1 cellular context compared by ENCODE assay signal in genomic region chr2:178413472-178414265, GRCh38.
TF ChIP-seq lines count a peak whose summit lies in the region.

No MANE protein-coding gene starts in this region.

TF ChIP-seq in GM12878, 131 proteins besides CTCF, POLR2A, EP300 and RAD21 (continued from another document and continues in another):
- peak; percentile 59; the same call in 1 of the 2 replicates for TF ChIP-seq DPF2 (IDR thresholded peaks at IDR 0.05)
- peak; percentile 70; the same call in 1 of the 2 replicates for TF ChIP-seq ZNF592 (IDR thresholded peaks at IDR 0.05)
- TF ChIP-seq POLR2AphosphoS5 (IDR thresholded peaks at IDR 0.05; ENCODE audit: low read length), result peak; percentile 77; the same call in 1 of the 2 replicates
- TF ChIP-seq CHD1 (IDR thresholded peaks at IDR 0.05; ENCODE audit: low read depth, low read length), result no peak
- no peak for TF ChIP-seq ETV6 (conservative IDR thresholded peaks at IDR 0.05 in 1 of 2, IDR thresholded peaks at IDR 0.05 in 1 of 2; ENCODE audit: borderline replicate concordance in 1 of 2, low read depth in 1 of 2)
- peak; percentile 36; the same call in 1 of the 2 replicates for TF ChIP-seq NR2C1 (IDR thresholded peaks at IDR 0.05)
- TF ChIP-seq ZBED1 (IDR thresholded peaks at IDR 0.05; ENCODE audit: borderline replicate concordance), result no peak
- no peak for TF ChIP-seq ASH2L (IDR thresholded peaks at IDR 0.05; ENCODE audit: borderline replicate concordance, low read depth)
- TF ChIP-seq IKZF2 (IDR thresholded peaks at IDR 0.05), result peak in 1 of 2 experiments; percentile 57; a peak in 3 of 4 replicates
- TF ChIP-seq GATAD2B (conservative IDR thresholded peaks at IDR 0.05; ENCODE audit: low read depth), result peak; percentile 79; the same call in 1 of the 2 replicates
- TF ChIP-seq CUX1 (IDR thresholded peaks at IDR 0.05; ENCODE audit: insufficient replicate concordance, low read depth, low read length), result peak; percentile 50
- TF ChIP-seq POU2F2 (IDR thresholded peaks at IDR 0.05; ENCODE audit: borderline replicate concordance, low read depth, low read length), result no peak
- no peak for TF ChIP-seq SREBF1 (IDR thresholded peaks at IDR 0.05; ENCODE audit: low read length)
- peak; percentile 42; the same call in 1 of the 2 replicates for TF ChIP-seq ZNF217 (IDR thresholded peaks at IDR 0.05)
- TF ChIP-seq SMAD1 (IDR thresholded peaks at IDR 0.05; ENCODE audit: low read depth, partially characterized antibody), result no peak
- TF ChIP-seq LARP7 (IDR thresholded peaks at IDR 0.05), result peak; percentile 65; the same call in 1 of the 2 replicates
- no peak for TF ChIP-seq KAT2A (conservative IDR thresholded peaks at IDR 0.05; ENCODE audit: control insufficient read depth, low read depth, low read length)
- TF ChIP-seq, protein P1, sequence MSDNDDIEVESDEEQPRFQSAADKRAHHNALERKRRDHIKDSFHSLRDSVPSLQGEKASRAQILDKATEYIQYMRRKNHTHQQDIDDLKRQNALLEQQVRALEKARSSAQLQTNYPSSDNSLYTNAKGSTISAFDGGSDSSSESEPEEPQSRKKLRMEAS (IDR thresholded peaks at IDR 0.05; ENCODE audit: low read depth, low read length), result peak; percentile 74
- no peak for TF ChIP-seq ZBTB4 (CRISPR knock-in tag; IDR thresholded peaks at IDR 0.05)
- TF ChIP-seq, protein P2, sequence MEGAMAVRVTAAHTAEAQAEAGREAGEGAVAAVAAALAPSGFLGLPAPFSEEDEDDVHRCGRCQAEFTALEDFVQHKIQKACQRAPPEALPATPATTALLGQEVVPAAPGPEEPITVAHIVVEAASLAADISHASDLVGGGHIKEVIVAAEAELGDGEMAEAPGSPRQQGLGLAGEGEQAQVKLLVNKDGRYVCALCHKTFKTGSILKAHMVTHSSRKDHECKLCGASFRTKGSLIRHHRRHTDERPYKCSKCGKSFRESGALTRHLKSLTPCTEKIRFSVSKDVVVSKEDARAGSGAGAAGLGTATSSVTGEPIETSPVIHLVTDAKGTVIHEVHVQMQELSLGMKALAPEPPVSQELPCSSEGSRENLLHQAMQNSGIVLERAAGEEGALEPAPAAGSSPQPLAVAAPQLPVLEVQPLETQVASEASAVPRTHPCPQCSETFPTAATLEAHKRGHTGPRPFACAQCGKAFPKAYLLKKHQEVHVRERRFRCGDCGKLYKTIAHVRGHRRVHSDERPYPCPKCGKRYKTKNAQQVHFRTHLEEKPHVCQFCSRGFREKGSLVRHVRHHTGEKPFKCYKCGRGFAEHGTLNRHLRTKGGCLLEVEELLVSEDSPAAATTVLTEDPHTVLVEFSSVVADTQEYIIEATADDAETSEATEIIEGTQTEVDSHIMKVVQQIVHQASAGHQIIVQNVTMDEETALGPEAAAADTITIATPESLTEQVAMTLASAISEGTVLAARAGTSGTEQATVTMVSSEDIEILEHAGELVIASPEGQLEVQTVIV (IDR thresholded peaks at IDR 0.05; ENCODE audit: borderline replicate concordance, partially characterized antibody), result no peak
- no peak for TF ChIP-seq FOXK2 (IDR thresholded peaks at IDR 0.05)
- no peak for TF ChIP-seq GABPA (IDR thresholded peaks at IDR 0.05; ENCODE audit: low read depth)
- no peak for TF ChIP-seq RCOR1 (conservative IDR thresholded peaks at IDR 0.05; ENCODE audit: low read depth, low read length)
- peak; percentile 86 for TF ChIP-seq IKZF1 (conservative IDR thresholded peaks at IDR 0.05)
- no peak for TF ChIP-seq ZNF24 (IDR thresholded peaks at IDR 0.05)
- TF ChIP-seq NRF1 (conservative IDR thresholded peaks at IDR 0.05; ENCODE audit: low read depth, low read length), result no peak
- TF ChIP-seq SMARCA5 (IDR thresholded peaks at IDR 0.05), result peak; percentile 24; the same call in 1 of the 2 replicates
- no peak for TF ChIP-seq JUND (IDR thresholded peaks at IDR 0.05; ENCODE audit: low read depth, low read length)
- no peak for TF ChIP-seq BMI1 (IDR thresholded peaks at IDR 0.05; ENCODE audit: borderline replicate concordance)
- no peak for TF ChIP-seq PAX8 (IDR thresholded peaks at IDR 0.05)
- TF ChIP-seq USF2 (IDR thresholded peaks at IDR 0.05; ENCODE audit: borderline replicate concordance, low read depth, low read length), result no peak
- no peak for TF ChIP-seq MYC (IDR thresholded peaks at IDR 0.05; ENCODE audit: insufficient read depth, insufficient read length, insufficient replicate concordance, low read length, severe bottlenecking)
- TF ChIP-seq RFX5 (IDR thresholded peaks at IDR 0.05; ENCODE audit: low read depth, low read length), result no peak
- TF ChIP-seq, protein P3, sequence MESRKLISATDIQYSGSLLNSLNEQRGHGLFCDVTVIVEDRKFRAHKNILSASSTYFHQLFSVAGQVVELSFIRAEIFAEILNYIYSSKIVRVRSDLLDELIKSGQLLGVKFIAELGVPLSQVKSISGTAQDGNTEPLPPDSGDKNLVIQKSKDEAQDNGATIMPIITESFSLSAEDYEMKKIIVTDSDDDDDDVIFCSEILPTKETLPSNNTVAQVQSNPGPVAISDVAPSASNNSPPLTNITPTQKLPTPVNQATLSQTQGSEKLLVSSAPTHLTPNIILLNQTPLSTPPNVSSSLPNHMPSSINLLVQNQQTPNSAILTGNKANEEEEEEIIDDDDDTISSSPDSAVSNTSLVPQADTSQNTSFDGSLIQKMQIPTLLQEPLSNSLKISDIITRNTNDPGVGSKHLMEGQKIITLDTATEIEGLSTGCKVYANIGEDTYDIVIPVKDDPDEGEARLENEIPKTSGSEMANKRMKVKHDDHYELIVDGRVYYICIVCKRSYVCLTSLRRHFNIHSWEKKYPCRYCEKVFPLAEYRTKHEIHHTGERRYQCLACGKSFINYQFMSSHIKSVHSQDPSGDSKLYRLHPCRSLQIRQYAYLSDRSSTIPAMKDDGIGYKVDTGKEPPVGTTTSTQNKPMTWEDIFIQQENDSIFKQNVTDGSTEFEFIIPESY (IDR thresholded peaks at IDR 0.05), result no peak
- TF ChIP-seq CEBPZ (IDR thresholded peaks at IDR 0.05; ENCODE audit: low read depth, low read length), result no peak
- no peak for TF ChIP-seq NFIC (IDR thresholded peaks at IDR 0.05; ENCODE audit: low read depth, low read length)
- peak; percentile 7; the same call in 1 of the 2 replicates for TF ChIP-seq CBX5 (IDR thresholded peaks at IDR 0.05; ENCODE audit: low read depth)
- no peak for TF ChIP-seq ZNF622 (IDR thresholded peaks at IDR 0.05)
- no peak for TF ChIP-seq SREBF2 (IDR thresholded peaks at IDR 0.05; ENCODE audit: low read length)
- peak; percentile 91 for TF ChIP-seq CREB1 (IDR thresholded peaks at IDR 0.05; ENCODE audit: low read depth)
- peak; percentile 87 for TF ChIP-seq NBN (IDR thresholded peaks at IDR 0.05)
